Comparison of ENCODE assay signal across 12 cellular contexts in genomic region chr3:193016437-193016887, GRCh38.
DNase-seq lines count a peak whose midpoint lies in the region; ATAC-seq and TF ChIP-seq lines count a peak whose summit lies in the region.
"Had no signal": no experiment of that assay in that cellular context is flagged by ENCODE, and none has a peak within 500 bp of the region (broad histone marks: within the 10 kb centered on the region; RNA-seq: fewer than 3 reads in every experiment).

No MANE protein-coding gene starts in this region.

- TF ChIP-seq CTCF in astrocyte of the cerebellum (IDR thresholded peaks at IDR 0.05; ENCODE audit: low read depth, low read length, missing control alignments) (no peak), glutamatergic neuron (IDR thresholded peaks at IDR 0.05; ENCODE audit: partially characterized antibody, unreplicated experiment) (no peak)

- H3K36me3 Mint-ChIP-seq in glutamatergic neuron (ENCODE audit: unreplicated experiment): peaks cover 8% of the 10 kb centered on the region
- H3K36me3 Mint-ChIP-seq: CD4-positive, CD25-positive, alpha-beta regulatory T cell had no signal

- H3K27ac Mint-ChIP-seq in glutamatergic neuron (ENCODE audit: unreplicated experiment): no peak overlapping the region
- H3K27ac Mint-ChIP-seq: activated CD8-positive, alpha-beta T cell treated with anti-CD3 and anti-CD28 coated beads, Interleukin-2, amount 10 ng/mL, durations not matched to agents 7 days and 5 days; CD4-positive, CD25-positive, alpha-beta regulatory T cell had no signal

- ATAC-seq in GM21526 (IDR thresholded peaks at IDR 0.05; ENCODE audit: low FRiP score, unreplicated experiment): no peak
- ATAC-seq: activated CD8-positive, alpha-beta T cell treated with anti-CD3 and anti-CD28 coated beads, Interleukin-2, amount 10 ng/mL, durations not matched to agents 7 days and 5 days had no signal

- peaks cover 7% of the 10 kb centered on the region for H3K9me3 Mint-ChIP-seq in glutamatergic neuron (ENCODE audit: unreplicated experiment)

- H3K4me3 ChIP-seq in astrocyte of the cerebellum (ENCODE audit: low read depth, low read length): no peak overlapping the region
- H3K4me3 ChIP-seq: esophagus muscularis mucosa had no signal

- H3K4me3 Mint-ChIP-seq in glutamatergic neuron (ENCODE audit: unreplicated experiment): no peak overlapping the region
- H3K4me3 Mint-ChIP-seq: activated CD8-positive, alpha-beta T cell treated with anti-CD3 and anti-CD28 coated beads, Interleukin-2, amount 10 ng/mL, durations not matched to agents 7 days and 5 days; CD4-positive, CD25-positive, alpha-beta regulatory T cell had no signal

- no peaks in the 10 kb centered on the region for H3K4me1 Mint-ChIP-seq in glutamatergic neuron (ENCODE audit: low read depth, unreplicated experiment)
- H3K4me1 Mint-ChIP-seq: CD4-positive, CD25-positive, alpha-beta regulatory T cell had no signal

- in situ Hi-C loops in astrocyte of the cerebellum (cut with HindIII; ENCODE audit: low sequenced_read_pairs): no loop called here

- DNase-seq in EL: peak; percentile 15
- peak; percentile 96 for DNase-seq in NCI-H1105 (lab: John Stamatoyannopoulos, UW)
- peak; percentile 16 for DNase-seq in astrocyte of the cerebellum (ENCODE audit: low read depth)
- peak; percentile 63 for DNase-seq in iPS-NIHi7 (ENCODE audit: extremely low spot score)
- no peak for DNase-seq in SHP77 treated with DMSO at 0.1 percent for 48 hours (lab: John Stamatoyannopoulos, UW)
- no peak for DNase-seq in glutamatergic neuron
- no peak for DNase-seq in stimulated activated CD4-positive, alpha-beta T cell treated with anti-CD3 and anti-CD28 coated beads, Interleukin-4, amount 100 ng/mL, for 1 hour
- DNase-seq: activated CD8-positive, alpha-beta T cell treated with anti-CD3 and anti-CD28 coated beads, Interleukin-2, amount 10 ng/mL, durations not matched to agents 7 days and 5 days; CD4-positive, CD25-positive, alpha-beta regulatory T cell; stimulated activated CD8-positive, alpha-beta memory T cell treated with anti-CD3 and anti-CD28 coated beads, Interleukin-4, amount 100 ng/mL, for 48 hours had no signal

- no peaks in the 10 kb centered on the region for H3K27me3 Mint-ChIP-seq in glutamatergic neuron (ENCODE audit: unreplicated experiment)
- H3K27me3 Mint-ChIP-seq: CD4-positive, CD25-positive, alpha-beta regulatory T cell had no signal

Comparison
In these comparisons a context has a peak if more than half of its experiments do, and no peak if none do; other contexts are left out.
1. DNase-seq: peak in EL (single experiment), NCI-H1105 (single experiment), astrocyte of the cerebellum (single experiment) and iPS-NIHi7 (single experiment); none in SHP77 treated with DMSO at 0.1 percent for 48 hours (single experiment), glutamatergic neuron (single experiment) and stimulated activated CD4-positive, alpha-beta T cell treated with anti-CD3 and anti-CD28 coated beads, Interleukin-4, amount 100 ng/mL, for 1 hour (single experiment).